Comparison of ENCODE assay signal across 2 cellular contexts in the genomic region with DNA sequence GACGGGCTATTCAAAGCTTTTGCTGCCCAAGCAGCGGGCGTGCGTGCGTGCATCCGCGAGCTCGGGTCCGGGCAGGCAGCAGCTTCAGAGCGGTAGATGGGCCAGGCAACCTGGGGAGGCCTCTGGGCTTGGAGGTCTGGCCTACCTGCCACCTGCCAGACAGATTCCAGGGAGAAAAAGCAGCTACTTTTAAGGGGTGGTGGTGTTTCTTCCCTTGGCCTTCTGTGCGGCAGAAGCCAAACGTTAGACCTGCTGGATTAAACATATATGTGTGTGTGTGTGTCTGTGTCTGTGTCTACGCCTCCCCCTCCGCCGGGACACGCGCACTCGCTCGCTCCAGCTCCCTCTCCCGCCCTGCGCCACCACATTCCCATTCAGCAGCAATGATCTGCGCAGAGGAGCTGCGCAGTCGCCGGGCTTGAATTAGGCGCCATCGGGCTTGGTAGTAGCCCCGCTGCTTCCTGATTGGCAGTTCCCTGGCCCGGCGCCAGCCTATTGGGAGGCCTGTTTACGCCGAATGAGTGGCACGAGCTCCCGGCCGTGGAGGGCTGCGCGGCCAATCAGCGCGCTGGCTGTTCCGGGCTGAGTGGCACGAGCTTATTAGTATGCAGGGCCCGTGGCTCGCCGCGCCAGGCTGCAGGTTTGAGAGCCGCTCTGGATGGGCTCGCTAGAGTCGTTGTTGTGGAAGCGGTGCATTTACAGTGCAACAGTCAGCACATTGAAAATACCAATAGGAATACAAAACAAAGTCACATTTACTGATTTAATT.
TF ChIP-seq lines count a peak whose summit lies in the region.

A gene (plus strand): TSS at position 627 of the 769 bp plus-strand sequence. CDS start 4,283 bp downstream, outside the sequence.

TF ChIP-seq in IMR-90, 13 proteins besides CTCF, POLR2A, EP300 and RAD21 (continued from another document):
- TF ChIP-seq, protein P1, sequence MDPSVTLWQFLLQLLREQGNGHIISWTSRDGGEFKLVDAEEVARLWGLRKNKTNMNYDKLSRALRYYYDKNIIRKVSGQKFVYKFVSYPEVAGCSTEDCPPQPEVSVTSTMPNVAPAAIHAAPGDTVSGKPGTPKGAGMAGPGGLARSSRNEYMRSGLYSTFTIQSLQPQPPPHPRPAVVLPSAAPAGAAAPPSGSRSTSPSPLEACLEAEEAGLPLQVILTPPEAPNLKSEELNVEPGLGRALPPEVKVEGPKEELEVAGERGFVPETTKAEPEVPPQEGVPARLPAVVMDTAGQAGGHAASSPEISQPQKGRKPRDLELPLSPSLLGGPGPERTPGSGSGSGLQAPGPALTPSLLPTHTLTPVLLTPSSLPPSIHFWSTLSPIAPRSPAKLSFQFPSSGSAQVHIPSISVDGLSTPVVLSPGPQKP (IDR thresholded peaks at IDR 0.05; ENCODE audit: borderline replicate concordance, low read depth, low read length) = no peak
- TF ChIP-seq, protein P2, sequence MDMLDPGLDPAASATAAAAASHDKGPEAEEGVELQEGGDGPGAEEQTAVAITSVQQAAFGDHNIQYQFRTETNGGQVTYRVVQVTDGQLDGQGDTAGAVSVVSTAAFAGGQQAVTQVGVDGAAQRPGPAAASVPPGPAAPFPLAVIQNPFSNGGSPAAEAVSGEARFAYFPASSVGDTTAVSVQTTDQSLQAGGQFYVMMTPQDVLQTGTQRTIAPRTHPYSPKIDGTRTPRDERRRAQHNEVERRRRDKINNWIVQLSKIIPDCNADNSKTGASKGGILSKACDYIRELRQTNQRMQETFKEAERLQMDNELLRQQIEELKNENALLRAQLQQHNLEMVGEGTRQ (IDR thresholded peaks at IDR 0.05; ENCODE audit: low read depth, low read length) = peak; percentile 69
- TF ChIP-seq FOS (IDR thresholded peaks at IDR 0.05; ENCODE audit: low read depth, low read length) (no peak), SMC3 (IDR thresholded peaks at IDR 0.05; ENCODE audit: low read depth, low read length) (no peak), BHLHE40 (IDR thresholded peaks at IDR 0.05; ENCODE audit: low read depth, low read length) (peak; percentile 97), CHD1 (IDR thresholded peaks at IDR 0.05; ENCODE audit: low read depth, low read length) (no peak), MXI1 (IDR thresholded peaks at IDR 0.05; ENCODE audit: borderline replicate concordance, low read depth, low read length) (peak; percentile 81), MAFK (IDR thresholded peaks at IDR 0.05; ENCODE audit: low read depth, low read length) (no peak; the same call in 1 of the 2 replicates), CEBPB (IDR thresholded peaks at IDR 0.05; ENCODE audit: low read depth, low read length) (no peak), NFE2L2 (IDR thresholded peaks at IDR 0.05; ENCODE audit: low read depth, low read length) (no peak), RCOR1 (IDR thresholded peaks at IDR 0.05; ENCODE audit: insufficient replicate concordance, low read length) (no peak), RFX5 (IDR thresholded peaks at IDR 0.05; ENCODE audit: low read depth, low read length) (no peak; the same call in 1 of the 2 replicates)

TF ChIP-seq in GM12891, 5 proteins besides CTCF, POLR2A, EP300 and RAD21 (continued from another document):
- TF ChIP-seq TAF1 (IDR thresholded peaks at IDR 0.05; ENCODE audit: low read depth, low read length) (no peak), SPI1 (IDR thresholded peaks at IDR 0.05; ENCODE audit: low read depth, low read length) (no peak)
TF ChIP-seq in GM12891: peak in this region for 0.
